ENCODE assay signal across 13 cellular contexts in genomic region chr9:121597693-121598166, GRCh38. TPM values are rescaled to one million over a fixed set of nuclear protein-coding genes. Genes with fewer than 3 reads are reported as not detected.
DNase-seq lines count a peak whose midpoint lies in the region; ATAC-seq and TF ChIP-seq lines count a peak whose summit lies in the region.
"Had no signal": no experiment of that assay in that cellular context is flagged by ENCODE, and none has a peak within 500 bp of the region (broad histone marks: within the 10 kb centered on the region; RNA-seq: fewer than 3 reads in every experiment).

No MANE protein-coding gene starts in this region.

- H3K4me3 ChIP-seq in IMR-90 (ENCODE audit: insufficient read depth, low read depth, low read length) (no peak overlapping the region), mucosa of rectum (ENCODE audit: low read length in 2 of 2) (peak overlapping the region; percentile 46 to 67), subcutaneous abdominal adipose tissue (ENCODE audit: low read depth in 1 of 5, low read length in 5 of 5) (peak overlapping the region in 2 of 5 donors; percentile 60 to 72)

- H3K9ac ChIP-seq in IMR-90 (ENCODE audit: low read depth, low read length) (peak overlapping the region; percentile 73), mucosa of rectum (ENCODE audit: low read depth in 1 of 2, low read length in 2 of 2) (no peak overlapping the region), subcutaneous abdominal adipose tissue (ENCODE audit: low read length in 5 of 5) (peak overlapping the region in 2 of 5 donors; percentile 12 to 80)
- H3K9ac ChIP-seq: KMS-11 had no signal

- H3K56ac ChIP-seq in IMR-90 (ENCODE audit: extremely low read depth, insufficient read depth, low read length), result peak overlapping the region; percentile 36; the same call in 1 of the 2 replicates

- 10% methylated on average over 7 of the region's 14 CpGs; no CpG with 5 or more reads in 1 of the 2 experiments for WGBS in IMR-90 (ENCODE audit: extremely low coverage in 2 of 2, insufficient read length in 1 of 2), 2 experiments

- H4K5ac ChIP-seq in IMR-90 (ENCODE audit: low read depth, low read length), result peak overlapping the region; percentile 74

- in situ Hi-C loops in IMR-90 (cut with MboI; ENCODE audit: low sequenced_read_pairs), result no loop called here

- DNase-seq in IMR-90 (no peak), endothelial cell (ENCODE audit: low spot score) (no peak), NCI-H2107 treated with DMSO at 0.1 percent for 48 hours (lab: John Stamatoyannopoulos, UW; ENCODE audit: unreplicated experiment) (no peak), NCI-H2196 treated with DMSO at 0.1 percent for 48 hours (lab: John Stamatoyannopoulos, UW; ENCODE audit: unreplicated experiment) (no peak), kidney tubule cell (ENCODE audit: low spot score) (no peak)
- DNase-seq: erythroblast, HCEC 1CT, NCI-H226, WERI-Rb-1 had no signal

- H4K8ac ChIP-seq in IMR-90 (ENCODE audit: low read depth in 2 of 2, low read length in 2 of 2), result peak overlapping the region; percentile 78 to 81

- BruUV-seq in IMR-90 (replicated peaks; lab: Mats Ljungman, UMichigan), result no TSS peak

- H3K36me3 ChIP-seq in IMR-90 (ENCODE audit: control insufficient read depth, insufficient read depth, low read length), result no peaks in the 10 kb centered on the region
- no peaks in the 10 kb centered on the region for H3K36me3 ChIP-seq in mucosa of rectum (ENCODE audit: control insufficient read depth in 2 of 2, insufficient read depth in 2 of 2, low read length in 2 of 2)
- no peaks in the 10 kb centered on the region for H3K36me3 ChIP-seq in subcutaneous abdominal adipose tissue (ENCODE audit: control insufficient read depth in 5 of 5, insufficient read depth in 5 of 5, low read length in 5 of 5)

- peak overlapping the region; percentile 61 for H3K14ac ChIP-seq in IMR-90 (replicated peaks; ENCODE audit: low read depth, low read length)

- H3K4me1 ChIP-seq in IMR-90 (ENCODE audit: control insufficient read depth, insufficient read depth, low read length) (peaks cover 23% of the 10 kb centered on the region), mucosa of rectum (ENCODE audit: control insufficient read depth in 2 of 2, insufficient read depth in 2 of 2, low read length in 2 of 2) (peaks cover 16 to 19% of the 10 kb centered on the region in 2 donors), subcutaneous abdominal adipose tissue (ENCODE audit: control insufficient read depth in 5 of 5, insufficient read depth in 5 of 5, low read length in 5 of 5) (peaks cover 6 to 41% (median 36%) of the 10 kb centered on the region in 5 donors)

- H2BK5ac ChIP-seq in IMR-90 (ENCODE audit: low read depth, low read length, poor library complexity, severe bottlenecking), result peak overlapping the region; percentile 56

- peak overlapping the region; percentile 10 for H3K4me3 Mint-ChIP-seq in endothelial cell (ENCODE audit: unreplicated experiment)

- peaks cover 3% of the 10 kb centered on the region; the same call in 1 of the 2 replicates for H3K9me1 ChIP-seq in IMR-90 (ENCODE audit: insufficient read depth, low read length)

- POLR2A ChIA-PET in IMR-90 (lab: Charles Lee; ENCODE audit: unreplicated experiment), result no interaction called here

- peaks cover 0 to 11% of the 10 kb centered on the region in 2 experiments; a peak in 2 of 4 replicates for H3K79me1 ChIP-seq in IMR-90 (ENCODE audit: low read depth in 1 of 2, low read length in 2 of 2)

- no peak for ATAC-seq in IMR-90 (ENCODE audit: low read depth)
- ATAC-seq in HG02610 (IDR thresholded peaks at IDR 0.05; ENCODE audit: unreplicated experiment), result no peak

- peak overlapping the region; percentile 3 for H3K27ac Mint-ChIP-seq in endothelial cell (ENCODE audit: unreplicated experiment)

- peaks cover 15% of the 10 kb centered on the region; the same call in 1 of the 2 replicates for H4K20me1 ChIP-seq in IMR-90 (ENCODE audit: insufficient read depth, low read length)

- CTCF ChIA-PET in IMR-90 (lab: Yijun Ruan, JAX), result interaction anchor here (1.1 to 2.6 kb wide), 2 partner anchors 12 to 40 kb away, joined by 4 to 9 read pairs; no protein-coding TSS in a partner anchor

- no peaks in the 10 kb centered on the region for H3K9me3 ChIP-seq in IMR-90 (ENCODE audit: control insufficient read depth, insufficient read depth, low read length)
- no peaks in the 10 kb centered on the region for H3K9me3 ChIP-seq in mucosa of rectum (ENCODE audit: control insufficient read depth in 2 of 2, low read length in 2 of 2)
- peaks cover 0 to 5% (median 4%) of the 10 kb centered on the region in 5 donors for H3K9me3 ChIP-seq in subcutaneous abdominal adipose tissue (ENCODE audit: control insufficient read depth in 5 of 5, low read length in 5 of 5)

- H3K4me1 Mint-ChIP-seq in endothelial cell (ENCODE audit: unreplicated experiment), result no peaks in the 10 kb centered on the region

- TF ChIP-seq CTCF in IMR-90 (conservative IDR thresholded peaks at IDR 0.05; ENCODE audit: low read depth, low read length) (no peak), endothelial cell (IDR thresholded peaks at IDR 0.05; ENCODE audit: unreplicated experiment) (no peak)

- H2BK20ac ChIP-seq in IMR-90 (ENCODE audit: low read depth, low read length), result peak overlapping the region; percentile 86; the same call in 1 of the 2 replicates

- peak overlapping the region; percentile 83 for H2AFZ ChIP-seq in IMR-90 (replicated peaks; ENCODE audit: low read length, poor library complexity)

- peak overlapping the region; percentile 77 for H3K18ac ChIP-seq in IMR-90 (ENCODE audit: low read depth, low read length)

- H3K27ac ChIP-seq in IMR-90 (ENCODE audit: insufficient read depth, low read length) (peak overlapping the region; percentile 81), mucosa of rectum (ENCODE audit: low read depth in 2 of 2, low read length in 2 of 2) (peak overlapping the region; percentile 63 to 65), subcutaneous abdominal adipose tissue (ENCODE audit: low read depth, low read length) (peak overlapping the region; percentile 57)
- H3K27ac ChIP-seq: KMS-11, WERI-Rb-1 had no signal

- peak overlapping the region; percentile 53 for H3K4me2 ChIP-seq in IMR-90 (ENCODE audit: low read depth, low read length)
- H3K4me2 ChIP-seq: KMS-11 had no signal

- H3K4ac ChIP-seq in IMR-90 (ENCODE audit: low read depth, low read length), result peak overlapping the region; percentile 81

- intact Hi-C loops in IMR-90 (cut with micrococcal nuclease), result loop anchor here (2.0 kb wide), 1 partner anchor 41 kb away; no protein-coding TSS in a partner anchor

- no peak; the same call in 1 of the 2 replicates for TF ChIP-seq RAD21 in IMR-90 (IDR thresholded peaks at IDR 0.05; ENCODE audit: low read length)

- dilution Hi-C loops in IMR-90 (cut with HindIII; ENCODE audit: low sequenced_read_pairs, unreplicated experiment), result no loop called here

- peak overlapping the region; percentile 46 for H2AK5ac ChIP-seq in IMR-90 (ENCODE audit: low read depth, low read length)

- H3K27me3 ChIP-seq in IMR-90 (ENCODE audit: control insufficient read depth, insufficient read depth, low read length) (peaks cover 3% of the 10 kb centered on the region; the same call in 1 of the 2 replicates), mucosa of rectum (ENCODE audit: control insufficient read depth in 2 of 2, insufficient read depth in 2 of 2, low read length in 2 of 2) (peaks cover 0 to 10% of the 10 kb centered on the region in 2 donors), subcutaneous abdominal adipose tissue (ENCODE audit: control insufficient read depth in 5 of 5, insufficient read depth in 4 of 5, low read length in 5 of 5) (peaks cover 0 to 5% (median 0%) of the 10 kb centered on the region in 5 donors)

- peaks cover 6% of the 10 kb centered on the region for H3K27me3 Mint-ChIP-seq in endothelial cell (ENCODE audit: unreplicated experiment)

- no peaks in the 10 kb centered on the region for H3K9me3 Mint-ChIP-seq in endothelial cell (ENCODE audit: unreplicated experiment)

- peak overlapping the region; percentile 90 for H4K91ac ChIP-seq in IMR-90 (ENCODE audit: insufficient read depth, low read depth, low read length)

- no peak for TF ChIP-seq POLR2A in IMR-90 (IDR thresholded peaks at IDR 0.05; ENCODE audit: low read depth, low read length)

- peak overlapping the region; percentile 92 for H2BK120ac ChIP-seq in IMR-90 (ENCODE audit: low read depth, low read length)

- H2AK9ac ChIP-seq in IMR-90 (replicated peaks; ENCODE audit: low read depth, low read length, poor library complexity), result peak overlapping the region; percentile 8

- peak overlapping the region; percentile 67 for H3K23ac ChIP-seq in IMR-90 (ENCODE audit: low read depth, low read length)

- H3K36me3 Mint-ChIP-seq in endothelial cell (ENCODE audit: low read depth, unreplicated experiment), result no peaks in the 10 kb centered on the region

- peak overlapping the region; percentile 67; the same call in 2 of the 3 replicates for H2BK15ac ChIP-seq in IMR-90 (ENCODE audit: low read depth, low read length)

TF ChIP-seq in IMR-90, 13 proteins besides CTCF, POLR2A, EP300 and RAD21 (continues in another document):
- TF ChIP-seq MAFK (IDR thresholded peaks at IDR 0.05; ENCODE audit: low read depth, low read length) (no peak), BHLHE40 (IDR thresholded peaks at IDR 0.05; ENCODE audit: low read depth, low read length) (no peak), NFE2L2 (IDR thresholded peaks at IDR 0.05; ENCODE audit: low read depth, low read length) (no peak), USF2 (IDR thresholded peaks at IDR 0.05; ENCODE audit: low read depth, low read length) (no peak), CHD1 (IDR thresholded peaks at IDR 0.05; ENCODE audit: low read depth, low read length) (no peak), CEBPB (IDR thresholded peaks at IDR 0.05; ENCODE audit: low read depth, low read length) (no peak), RCOR1 (IDR thresholded peaks at IDR 0.05; ENCODE audit: insufficient replicate concordance, low read length) (no peak), MXI1 (IDR thresholded peaks at IDR 0.05; ENCODE audit: borderline replicate concordance, low read depth, low read length) (no peak), RFX5 (IDR thresholded peaks at IDR 0.05; ENCODE audit: low read depth, low read length) (no peak), MAZ (IDR thresholded peaks at IDR 0.05; ENCODE audit: borderline replicate concordance, low read depth, low read length) (no peak), SMC3 (IDR thresholded peaks at IDR 0.05; ENCODE audit: low read depth, low read length) (no peak)

RNA-seq across cellular contexts. Expression of gene DAB2IP, which starts 53.7 kb away (rescaled TPM):
- total RNA-seq in IMR-90 (2012; rRNA removed) (5.6 and 6.1 TPM in 2 replicates), endothelial cell (ENCODE audit: unreplicated experiment) (104 TPM)
- polyA plus RNA-seq in IMR-90 (2012; rRNA removed), result 17.2 and 20.4 TPM in 2 replicates
- 12.2 and 16.5 TPM in 2 replicates for polyA plus RNA-seq in IMR-90 (2012; cell fraction: cytosol; rRNA removed)
- polyA plus RNA-seq in IMR-90 (2012; cell fraction: nucleus; rRNA removed; ENCODE audit: low replicate concordance), result 27.8 and 42.5 TPM in 2 replicates

Comparison
In these comparisons a context has a peak if more than half of its experiments do, and no peak if none do; other contexts are left out.
1. RNA of gene DAB2IP, which starts 53.7 kb away (total RNA-seq): 104 TPM in endothelial cell (single experiment); 5.6 to 6.1 TPM in IMR-90; every median in the first group is over 10 times any median in the second.
2. Peak in every context shown above with its lines, with median percentiles within 50 percentile points of each other: H3K27ac ChIP-seq.